Comparison of ENCODE assay signal across 8 cellular contexts in the genomic region with DNA sequence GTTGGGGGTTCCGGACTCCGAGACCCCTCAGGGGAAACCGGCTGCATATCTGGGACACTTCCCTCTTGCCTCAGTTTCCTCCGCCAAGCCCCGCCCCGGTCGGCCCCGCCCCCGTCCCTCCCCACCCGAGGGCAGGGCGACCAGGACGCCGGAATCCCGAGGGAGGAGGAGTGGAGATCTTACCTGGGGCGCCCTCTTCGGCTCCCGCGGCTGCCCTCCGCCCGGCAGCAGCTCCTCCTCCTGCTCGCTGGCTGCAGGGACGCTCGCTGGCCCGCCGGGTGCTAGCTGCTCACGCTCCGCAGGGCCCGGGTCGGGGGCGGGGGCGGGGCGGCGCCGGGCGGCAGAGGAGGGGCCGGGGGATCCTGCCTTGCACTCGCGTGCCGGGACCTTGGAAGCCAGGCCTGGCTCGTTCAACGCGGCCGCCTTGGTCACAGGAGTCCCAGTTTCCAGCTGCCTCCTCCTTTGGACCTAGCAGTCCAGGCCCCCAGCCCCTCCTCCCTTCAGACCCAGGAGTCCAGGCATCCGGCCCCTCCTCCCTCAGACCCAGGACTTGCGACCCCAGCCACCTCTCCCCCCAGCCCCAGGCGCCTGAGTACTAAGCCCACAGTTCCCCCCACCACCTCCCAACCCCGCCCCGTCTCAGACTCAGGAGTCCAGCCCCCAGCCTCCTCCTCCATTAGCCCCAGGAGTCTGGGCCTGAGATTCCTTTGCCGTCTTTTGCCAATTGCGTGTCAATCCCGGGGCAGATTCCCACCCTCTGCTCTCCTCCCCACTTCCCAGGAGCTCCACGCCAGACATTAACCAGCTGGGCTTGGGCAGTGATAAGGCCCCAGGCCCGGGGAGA. TPM values are rescaled to one million over a fixed set of nuclear protein-coding genes. Genes with fewer than 3 reads are reported as not detected.
A peak's percentile ranks its signal among the peaks of the same experiment; 100 is the strongest.
DNase-seq lines count a peak whose midpoint lies in the region; ATAC-seq, FAIRE-seq and TF ChIP-seq lines count a peak whose summit lies in the region.

A gene with protein sequence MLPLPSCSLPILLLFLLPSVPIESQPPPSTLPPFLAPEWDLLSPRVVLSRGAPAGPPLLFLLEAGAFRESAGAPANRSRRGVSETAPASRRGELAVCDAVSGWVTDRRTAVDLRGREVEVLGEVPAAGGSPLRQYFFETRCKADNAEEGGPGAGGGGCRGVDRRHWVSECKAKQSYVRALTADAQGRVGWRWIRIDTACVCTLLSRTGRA (minus strand): TSS at position 51 of the 844 bp plus-strand sequence. CDS start 2,821 bp downstream, outside the sequence.

- peak; percentile 38 for FAIRE-seq in HTR-8/SVneo (lab: Jason Lieb, UNC)

- peak within 1 kb of the TSS; percentile 39 for H3K4me3 ChIP-seq in lower lobe of right lung

- H3K9me3 ChIP-seq in lower lobe of right lung, result no peaks in the 10 kb centered on the region

- DNase-seq in AG08396 (ENCODE audit: low spot score) (peak; percentile 63), HTR-8/SVneo (ENCODE audit: insufficient read length, low spot score) (peak; percentile 70), T47D (ENCODE audit: low read depth in 1 of 2, low spot score in 1 of 2) (peak; percentile 73 to 83), lower lobe of right lung (peak; percentile 58), superior temporal gyrus (ENCODE audit: extremely low spot score) (no peak), middle frontal gyrus (ENCODE audit: extremely low spot score, low spot score) (no peak), anterior cingulate cortex (lab: John Stamatoyannopoulos, UW) (no peak)

- peaks cover 36% of the 10 kb centered on the region for H3K27me3 ChIP-seq in lower lobe of right lung (ENCODE audit: low read depth)

- H3K4me1 ChIP-seq in lower lobe of right lung, result no peaks in the 10 kb centered on the region

- intact Hi-C loops in lower lobe of right lung (cut with DNase I), result no loop called here

- no peaks in the 10 kb centered on the region for H3K36me3 ChIP-seq in lower lobe of right lung

- in situ Hi-C loops in T47D (cut with HindIII; ENCODE audit: low pct_unique_long_range_greater_than_20kb, low sequenced_read_pairs), result no loop called here

- ATAC-seq in lower lobe of right lung (peak; percentile 77 to 90), GM19035 (IDR thresholded peaks at IDR 0.05; ENCODE audit: unreplicated experiment) (no peak)

- H3K27ac ChIP-seq in lower lobe of right lung, result peak within 1 kb of the TSS; percentile 24

- no peak for TF ChIP-seq CTCF in lower lobe of right lung (IDR thresholded peaks at IDR 0.05)

RNA-seq across cellular contexts. Expression of the gene that starts here (rescaled TPM):
- total RNA-seq in lower lobe of right lung, result 3.1 TPM

Comparison
In these comparisons a context has a peak if more than half of its experiments do, and no peak if none do; other contexts are left out.
1. DNase-seq: peak in AG08396 (single experiment), HTR-8/SVneo (single experiment), T47D (2 of 2) and lower lobe of right lung (single experiment); none in superior temporal gyrus (single experiment), middle frontal gyrus (single experiment) and anterior cingulate cortex (0 of 58).